Comparison of ENCODE assay signal across 15 cellular contexts in the genomic region with DNA sequence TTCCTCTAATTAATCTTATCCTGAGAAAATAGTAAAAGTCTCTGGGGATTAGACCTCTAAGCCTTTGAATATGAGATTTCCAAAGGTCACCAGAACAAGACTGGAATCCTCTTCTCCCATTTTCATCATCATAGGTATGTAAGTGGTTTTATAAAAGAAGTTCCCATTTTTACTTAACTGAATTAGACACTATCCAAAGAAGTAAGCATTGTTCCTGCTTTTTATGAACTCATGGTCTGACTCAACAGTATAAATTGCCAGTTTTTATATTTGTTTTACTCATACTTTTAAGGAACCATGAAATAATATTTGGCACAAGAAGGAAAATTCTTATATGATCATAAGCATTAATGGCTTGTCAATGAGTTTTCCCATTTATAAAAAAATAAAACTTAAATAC.
"Had no signal": no experiment of that assay in that cellular context is flagged by ENCODE, and none has a peak within 500 bp of the region (broad histone marks: within the 10 kb centered on the region; RNA-seq: fewer than 3 reads in every experiment).

No MANE protein-coding gene starts in this region.

- H3K27me3 ChIP-seq: esophagus squamous epithelium, gastroesophageal sphincter, testis had no signal

- H3K4me1 ChIP-seq: esophagus squamous epithelium, gastroesophageal sphincter, testis had no signal

- H3K9me3 ChIP-seq: testis had no signal

- DNase-seq: activated CD4-positive, alpha-beta T cell treated with anti-CD3 and anti-CD28 coated beads, Interleukin-2, amount 50 U/mL, for 4 hours; activated effector memory CD4-positive, alpha-beta T cell treated with anti-CD3 and anti-CD28 coated beads, Interleukin-2, amount 50 U/mL, for 16 hours; activated T-cell treated with anti-CD3 and anti-CD28 coated beads, Interleukin-2, amount 50 U/mL, for 24 hours; esophagus squamous epithelium; kidney; left ventricle myocardium superior; mesendoderm; stimulated activated CD4-positive, alpha-beta T cell treated with anti-CD3 and anti-CD28 coated beads, Interleukin-4, amount 100 ng/mL, for 1 hour; testis had no signal

- H3K4me1 Mint-ChIP-seq: nephron had no signal

- H3K27me3 Mint-ChIP-seq: activated T-cell treated with anti-CD3 and anti-CD28 coated beads, Interleukin-2, amount 50 U/mL, for 24 hours had no signal

- H3K27ac ChIP-seq: esophagus squamous epithelium, gastroesophageal sphincter, testis had no signal

- H3K36me3 ChIP-seq: esophagus squamous epithelium, gastroesophageal sphincter had no signal

- ATAC-seq: activated CD4-positive, CD25-positive, alpha-beta regulatory T cell treated with anti-CD3 and anti-CD28 coated beads, Interleukin-2, amount 50 U/mL, for 24 hours; activated naive CD4-positive, alpha-beta T cell treated with anti-CD3 and anti-CD28 coated beads, Interleukin-2, amount 50 U/mL, for 72 hours; gastroesophageal sphincter; left ventricle myocardium superior had no signal

- H3K27ac Mint-ChIP-seq: activated naive CD4-positive, alpha-beta T cell treated with anti-CD3 and anti-CD28 coated beads, Interleukin-2, amount 50 U/mL, for 72 hours; activated T-cell treated with anti-CD3 and anti-CD28 coated beads, Interleukin-2, amount 50 U/mL, for 24 hours; nephron; stimulated activated naive CD8-positive, alpha-beta T cell treated with anti-CD3 and anti-CD28 coated beads, Interleukin-15, Interleukin-2, amounts not matched to agents 100 ng/mL and 50 ng/mL, for 24 hours; T-helper 2 cell treated with Interferon-gamma antibody and Interleukin-4, amounts not matched to agents 5 μg/mL and 100 μg/mL, for 36 hours had no signal

- H3K4me3 ChIP-seq: esophagus squamous epithelium, gastroesophageal sphincter, testis had no signal

- H3K4me3 Mint-ChIP-seq: activated T-cell treated with anti-CD3 and anti-CD28 coated beads, Interleukin-2, amount 50 U/mL, for 24 hours; nephron; stimulated activated naive CD8-positive, alpha-beta T cell treated with anti-CD3 and anti-CD28 coated beads, Interleukin-15, Interleukin-2, amounts not matched to agents 100 ng/mL and 50 ng/mL, for 24 hours; T-helper 2 cell treated with Interferon-gamma antibody and Interleukin-4, amounts not matched to agents 5 μg/mL and 100 μg/mL, for 36 hours had no signal
